ENCODE assay signal across 13 cellular contexts in the genomic region with DNA sequence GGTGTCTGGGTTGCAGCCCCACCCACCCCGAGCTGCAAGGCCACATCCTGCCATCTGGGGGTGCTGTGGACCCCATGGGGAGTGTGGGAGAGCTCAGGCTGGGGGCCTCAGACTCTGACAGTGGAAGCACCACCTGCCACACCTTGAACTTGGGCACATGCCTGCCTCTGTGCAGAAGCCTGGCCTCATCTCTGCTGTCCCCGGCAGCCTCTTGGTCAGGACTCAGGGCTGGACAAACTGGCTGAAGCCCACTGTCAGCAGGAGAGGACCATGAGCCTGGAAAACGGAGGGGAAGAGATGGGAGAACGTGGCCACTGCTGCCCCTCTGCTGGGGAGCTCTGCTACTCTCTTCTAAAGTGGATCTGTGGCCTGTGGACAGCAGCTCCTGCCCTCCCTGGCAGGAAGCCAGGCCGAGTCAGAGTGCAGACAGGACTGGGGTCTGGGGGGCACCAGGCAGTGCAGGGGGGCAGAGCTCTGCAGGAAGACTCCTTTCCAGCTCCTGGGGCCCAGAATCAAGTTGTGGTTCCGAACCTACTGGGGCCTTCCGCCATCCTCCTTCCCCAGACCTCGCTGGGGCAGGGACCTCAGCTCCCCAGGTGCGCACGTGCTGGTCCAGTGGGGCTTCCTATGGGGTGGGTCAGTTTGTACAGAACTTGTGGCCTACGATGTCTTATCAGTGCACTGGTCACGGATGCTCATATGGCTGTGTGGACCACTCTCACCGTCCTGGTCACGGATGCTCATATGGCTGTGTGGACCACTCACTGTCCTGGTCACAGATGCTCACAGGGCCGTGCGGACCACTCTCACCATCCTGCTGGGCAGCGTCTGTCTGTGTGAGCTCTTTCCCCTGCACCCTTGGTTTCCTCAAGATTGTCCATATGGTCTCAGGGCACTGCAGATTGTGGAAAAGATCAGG.
DNase-seq lines count a peak whose midpoint lies in the region; ATAC-seq, FAIRE-seq and TF ChIP-seq lines count a peak whose summit lies in the region.
"Had no signal": no experiment of that assay in that cellular context is flagged by ENCODE, and none has a peak within 500 bp of the region (broad histone marks: within the 10 kb centered on the region; RNA-seq: fewer than 3 reads in every experiment).

No MANE protein-coding gene starts in this region.

- H4K20me1 ChIP-seq in astrocyte (ENCODE audit: insufficient read depth, low read length) (no peaks in the 10 kb centered on the region), mammary epithelial cell (ENCODE audit: insufficient read depth, low read length) (no peaks in the 10 kb centered on the region)

- H3K27me3 Mint-ChIP-seq in CD14-positive monocyte (ENCODE audit: low read depth in 3 of 3) = peaks cover 0 to 2% (median 0%) of the 10 kb centered on the region in 3 donors
- peaks cover 22% of the 10 kb centered on the region for H3K27me3 Mint-ChIP-seq in astrocyte (ENCODE audit: low read depth, unreplicated experiment)
- no peaks in the 10 kb centered on the region for H3K27me3 Mint-ChIP-seq in natural killer cell (ENCODE audit: low read depth in 2 of 2)
- H3K27me3 Mint-ChIP-seq: activated naive CD4-positive, alpha-beta T cell treated with anti-CD3 and anti-CD28 coated beads, Interleukin-2, amount 50 U/mL, for 24 hours had no signal

- H3K4me3 Mint-ChIP-seq in CD14-positive monocyte (no peak overlapping the region), astrocyte (ENCODE audit: unreplicated experiment) (no peak overlapping the region), natural killer cell (no peak overlapping the region)
- H3K4me3 Mint-ChIP-seq: activated naive CD4-positive, alpha-beta T cell treated with anti-CD3 and anti-CD28 coated beads, Interleukin-2, amount 50 U/mL, for 24 hours had no signal

- WGBS in mammary epithelial cell (ENCODE audit: low coverage, missing lambda C conversion rate) = 82% methylated on average over 7 of the region's 17 CpGs

- H3K36me3 ChIP-seq in astrocyte (ENCODE audit: insufficient read depth, low read length) = no peaks in the 10 kb centered on the region
- no peaks in the 10 kb centered on the region for H3K36me3 ChIP-seq in mammary epithelial cell (ENCODE audit: insufficient read depth, low read length)
- H3K36me3 ChIP-seq: heart right ventricle had no signal

- in situ Hi-C loops in mammary epithelial cell (cut with MboI; ENCODE audit: low sequenced_read_pairs in 2 of 2) = no loop called here

- no TSS peak for BruUV-seq in mammary epithelial cell (replicated peaks; lab: Mats Ljungman, UMichigan)

- intact Hi-C loops in CD14-positive monocyte (cut with micrococcal nuclease) = no loop called here
- intact Hi-C loops in natural killer cell (cut with micrococcal nuclease) = no loop called here
- intact Hi-C loops in mammary epithelial cell (cut with micrococcal nuclease) = no loop called here

- H3K36me3 Mint-ChIP-seq in CD14-positive monocyte (peaks cover 29 to 50% of the 10 kb centered on the region in 2 donors), astrocyte (ENCODE audit: low read depth, unreplicated experiment) (no peaks in the 10 kb centered on the region), natural killer cell (no peaks in the 10 kb centered on the region)
- H3K36me3 Mint-ChIP-seq: activated naive CD4-positive, alpha-beta T cell treated with anti-CD3 and anti-CD28 coated beads, Interleukin-2, amount 50 U/mL, for 24 hours had no signal

- DNase-seq in CD14-positive monocyte (ENCODE audit: low spot score) (no peak), GM12864 (ENCODE audit: low read depth) (no peak), astrocyte (ENCODE audit: low read depth) (no peak), natural killer cell (peak; percentile 15), NCI-H446 treated with DMSO at 0.1 percent for 48 hours (lab: John Stamatoyannopoulos, UW) (no peak), mammary epithelial cell (no peak), NCI-H69 (lab: John Stamatoyannopoulos, UW) (no peak)
- DNase-seq: heart right ventricle, NCI-H2081 had no signal

- CTCF ChIA-PET in mammary epithelial cell (lab: Charles Lee; ENCODE audit: low non-redundant PET) = no interaction called here

- no peaks in the 10 kb centered on the region for H3K4me1 Mint-ChIP-seq in CD14-positive monocyte
- no peaks in the 10 kb centered on the region for H3K4me1 Mint-ChIP-seq in astrocyte (ENCODE audit: low read depth, unreplicated experiment)
- H3K4me1 Mint-ChIP-seq in natural killer cell = peaks cover 12 to 17% of the 10 kb centered on the region in 2 donors
- H3K4me1 Mint-ChIP-seq: activated naive CD4-positive, alpha-beta T cell treated with anti-CD3 and anti-CD28 coated beads, Interleukin-2, amount 50 U/mL, for 24 hours had no signal

- H3K27me3 ChIP-seq in astrocyte (ENCODE audit: insufficient read depth, low read length) (no peaks in the 10 kb centered on the region), mammary epithelial cell (ENCODE audit: insufficient read depth, low read length) (no peaks in the 10 kb centered on the region)
- H3K27me3 ChIP-seq: dorsolateral prefrontal cortex, heart right ventricle had no signal

- no peak overlapping the region for H2AFZ ChIP-seq in astrocyte (ENCODE audit: low read depth, low read length)
- no peak overlapping the region for H2AFZ ChIP-seq in mammary epithelial cell (ENCODE audit: low read depth, low read length)

- H3K27ac ChIP-seq in astrocyte (ENCODE audit: low read depth, low read length) (no peak overlapping the region), mammary epithelial cell (ENCODE audit: insufficient read depth, low read depth, low read length) (no peak overlapping the region)
- H3K27ac ChIP-seq: dorsolateral prefrontal cortex, heart right ventricle had no signal

- H3K4me3 ChIP-seq in GM12864 (ENCODE audit: low read depth, low read length) (no peak overlapping the region), astrocyte (ENCODE audit: insufficient read depth, low read depth, low read length) (no peak overlapping the region), mammary epithelial cell (replicated peaks in 1 of 3; ENCODE audit: insufficient read depth in 1 of 3, low read depth in 2 of 3, low read length in 3 of 3) (no peak overlapping the region)
- H3K4me3 ChIP-seq: dorsolateral prefrontal cortex, heart right ventricle had no signal

- H3K79me2 ChIP-seq in astrocyte (ENCODE audit: insufficient read depth, low read length) (no peaks in the 10 kb centered on the region), mammary epithelial cell (ENCODE audit: insufficient read depth, low read length) (no peaks in the 10 kb centered on the region)

- peak; percentile 23 for TF ChIP-seq CTCF in CD14-positive monocyte (IDR thresholded peaks at IDR 0.05)
- peak; percentile 16 for TF ChIP-seq CTCF in GM12864 (IDR thresholded peaks at IDR 0.05; ENCODE audit: low read depth, low read length, missing control alignments)
- TF ChIP-seq CTCF in astrocyte (IDR thresholded peaks at IDR 0.05; ENCODE audit: insufficient read depth, low read depth, low read length) = no peak
- TF ChIP-seq CTCF in natural killer cell (IDR thresholded peaks at IDR 0.05) = no peak
- no peak for TF ChIP-seq CTCF in mammary epithelial cell (conservative IDR thresholded peaks at IDR 0.05 in 1 of 2, IDR thresholded peaks at IDR 0.05 in 1 of 2; ENCODE audit: extremely low read depth in 1 of 2, insufficient read depth in 1 of 2, low read depth in 1 of 2, low read length in 2 of 2)

- FAIRE-seq in astrocyte (lab: Jason Lieb, UNC) = no peak
- FAIRE-seq: TTC549 had no signal

- H3K4me2 ChIP-seq in astrocyte (ENCODE audit: low read length) = no peak overlapping the region
- H3K4me2 ChIP-seq in mammary epithelial cell (ENCODE audit: insufficient read depth, low read depth, low read length) = no peak overlapping the region

- dilution Hi-C loops in mammary epithelial cell (cut with HindIII; ENCODE audit: low sequenced_read_pairs) = no loop called here

- peak in 2 of 3 donors; percentile 61 to 75 for ATAC-seq in natural killer cell
- ATAC-seq in GM21723 (IDR thresholded peaks at IDR 0.05; ENCODE audit: unreplicated experiment) = no peak

- H3K9ac ChIP-seq in astrocyte (ENCODE audit: low read length) = no peak overlapping the region
- no peak overlapping the region for H3K9ac ChIP-seq in mammary epithelial cell (ENCODE audit: insufficient read depth, low read length)

- H3K27ac Mint-ChIP-seq in CD14-positive monocyte (peak overlapping the region in 2 of 7 donors; percentile 20 to 68), astrocyte (ENCODE audit: unreplicated experiment) (peak overlapping the region; percentile 18), natural killer cell (no peak overlapping the region)
- H3K27ac Mint-ChIP-seq: activated naive CD4-positive, alpha-beta T cell treated with anti-CD3 and anti-CD28 coated beads, Interleukin-2, amount 50 U/mL, for 24 hours had no signal

- H3K9me3 ChIP-seq in astrocyte (ENCODE audit: insufficient read depth, low read depth, low read length) = no peaks in the 10 kb centered on the region
- H3K9me3 ChIP-seq in mammary epithelial cell (replicated peaks; ENCODE audit: insufficient read depth, low read length) = no peaks in the 10 kb centered on the region
- H3K9me3 ChIP-seq: heart right ventricle had no signal

- H3K9me3 Mint-ChIP-seq in CD14-positive monocyte (peaks cover 0 to 7% (median 0%) of the 10 kb centered on the region in 7 donors), astrocyte (ENCODE audit: unreplicated experiment) (no peaks in the 10 kb centered on the region), natural killer cell (peaks cover 0 to 7% of the 10 kb centered on the region in 2 donors)
- H3K9me3 Mint-ChIP-seq: activated naive CD4-positive, alpha-beta T cell treated with anti-CD3 and anti-CD28 coated beads, Interleukin-2, amount 50 U/mL, for 24 hours had no signal

- no peaks in the 10 kb centered on the region for H3K4me1 ChIP-seq in astrocyte (ENCODE audit: insufficient read depth, low read length)
- no peaks in the 10 kb centered on the region for H3K4me1 ChIP-seq in mammary epithelial cell (ENCODE audit: insufficient read depth, low read length)
- H3K4me1 ChIP-seq: heart right ventricle had no signal

Comparison
In these comparisons a context has a peak if more than half of its experiments do, and no peak if none do; other contexts are left out.
1. CTCF ChIP-seq: peak in CD14-positive monocyte (single experiment) and GM12864 (single experiment); none in astrocyte (single experiment), natural killer cell (single experiment) and mammary epithelial cell (0 of 2).